ENCODE assay signal across 1 cellular context in genomic region chr22:43740587-43741270, GRCh38.
TF ChIP-seq lines count a peak whose summit lies in the region.

No MANE protein-coding gene starts in this region.

TF ChIP-seq in GM23338, 12 proteins besides CTCF, POLR2A, EP300 and RAD21 (continued from another document):
- TF ChIP-seq STAT1 (IDR thresholded peaks at IDR 0.05; ENCODE audit: unreplicated experiment) (no peak), CREB1 (CRISPR knock-in tag; IDR thresholded peaks at IDR 0.05; ENCODE audit: low read depth) (no peak)
